11 cellular contexts compared by ENCODE assay signal in genomic region chr7:65746398-65746669, GRCh38.
DNase-seq lines count a peak whose midpoint lies in the region; ATAC-seq and TF ChIP-seq lines count a peak whose summit lies in the region.
"Had no signal": no experiment of that assay in that cellular context is flagged by ENCODE, and none has a peak within 500 bp of the region (broad histone marks: within the 10 kb centered on the region; RNA-seq: fewer than 3 reads in every experiment).

No MANE protein-coding gene starts in this region.

- no peak for ATAC-seq in HG02759 (IDR thresholded peaks at IDR 0.05; ENCODE audit: unreplicated experiment)
- ATAC-seq in HG03139 (IDR thresholded peaks at IDR 0.05; ENCODE audit: unreplicated experiment) = no peak
- ATAC-seq in HG03439 (IDR thresholded peaks at IDR 0.05; ENCODE audit: unreplicated experiment) = no peak
- ATAC-seq: psoas muscle had no signal

- DNase-seq in GM03348 (ENCODE audit: low spot score) (peak; percentile 45), astrocyte of the spinal cord (ENCODE audit: low read depth, low spot score) (peak; percentile 31), fibroblast of pulmonary artery (ENCODE audit: low read depth) (peak; percentile 46), sigmoid colon (no peak), mesenteric fat pad (ENCODE audit: low spot score) (no peak)
- DNase-seq: CD4-positive, CD25-positive, alpha-beta regulatory T cell; midbrain; psoas muscle had no signal

- intact Hi-C loops in sigmoid colon (cut with DNase I) = no loop called here

- TF ChIP-seq CTCF in astrocyte of the spinal cord (IDR thresholded peaks at IDR 0.05; ENCODE audit: low read depth, low read length) = no peak
- TF ChIP-seq CTCF in fibroblast of pulmonary artery (IDR thresholded peaks at IDR 0.05; ENCODE audit: low read length, missing control alignments) = no peak
- no peak for TF ChIP-seq CTCF in sigmoid colon (IDR thresholded peaks at IDR 0.05)

- TF ChIP-seq EP300 in sigmoid colon (IDR thresholded peaks at IDR 0.05) = no peak

- no peak for TF ChIP-seq POLR2A in sigmoid colon (IDR thresholded peaks at IDR 0.05)

- peak overlapping the region; percentile 78 to 100 (median 96) for H3K27ac ChIP-seq in sigmoid colon
- H3K27ac ChIP-seq: psoas muscle had no signal

- H3K9me3 ChIP-seq in sigmoid colon = no peaks in the 10 kb centered on the region
- H3K9me3 ChIP-seq: psoas muscle had no signal

- H3K36me3 ChIP-seq in sigmoid colon = no peaks in the 10 kb centered on the region

- 24 to 67% methylated on average over 3 of the region's 3 CpGs for WGBS in sigmoid colon, 2 donors

- peaks cover 0 to 47% (median 40%) of the 10 kb centered on the region in 4 donors for H3K4me1 ChIP-seq in sigmoid colon

- no peak overlapping the region for H3K4me3 ChIP-seq in astrocyte of the spinal cord (ENCODE audit: low read depth, low read length)
- no peak overlapping the region for H3K4me3 ChIP-seq in fibroblast of pulmonary artery (replicated peaks; ENCODE audit: low read depth, low read length)
- no peak overlapping the region for H3K4me3 ChIP-seq in sigmoid colon
- H3K4me3 ChIP-seq: psoas muscle had no signal

- in situ Hi-C loops in astrocyte of the spinal cord (cut with HindIII; ENCODE audit: low sequenced_read_pairs) = no loop called here

- H3K27me3 ChIP-seq in sigmoid colon = no peaks in the 10 kb centered on the region

Comparison
In these comparisons a context has a peak if more than half of its experiments do, and no peak if none do; other contexts are left out.
1. DNase-seq: peak in GM03348 (single experiment), astrocyte of the spinal cord (single experiment) and fibroblast of pulmonary artery (single experiment); none in sigmoid colon (single experiment) and mesenteric fat pad (single experiment).